ENCODE assay signal across 8 cellular contexts in the genomic region with DNA sequence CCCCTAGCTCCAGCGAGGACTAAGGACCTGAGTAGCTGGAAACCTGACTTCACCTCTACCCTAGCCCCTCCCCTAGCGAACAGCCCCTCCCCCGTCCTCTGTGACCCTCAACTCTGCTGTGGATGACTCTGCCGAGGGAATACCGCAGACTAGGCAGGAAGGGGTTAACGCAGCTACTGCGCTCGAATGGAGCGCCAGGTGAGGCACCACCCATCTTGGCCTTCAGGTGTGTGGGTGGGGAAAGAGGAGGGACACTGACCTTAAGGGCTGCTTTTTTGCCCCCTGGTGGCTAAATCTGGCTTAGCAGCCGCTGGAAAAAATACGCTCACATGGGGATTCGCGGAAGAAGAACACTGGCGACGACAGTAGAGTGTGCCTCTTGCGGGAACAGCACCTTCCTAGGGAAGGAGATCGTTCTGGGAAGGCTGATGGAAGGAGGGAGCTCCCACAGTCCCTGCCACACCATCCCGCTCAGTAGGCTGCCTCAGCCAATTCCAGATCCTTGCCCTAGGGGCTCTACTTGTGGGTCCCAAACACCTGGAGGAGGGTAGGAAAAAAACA. TPM values are rescaled to one million over a fixed set of nuclear protein-coding genes. Genes with fewer than 3 reads are reported as not detected.
DNase-seq lines count a peak whose midpoint lies in the region; ATAC-seq and TF ChIP-seq lines count a peak whose summit lies in the region.

No MANE protein-coding gene starts in this region.

- H3K36me3 ChIP-seq in Panc1 (ENCODE audit: control insufficient read depth, insufficient read depth, low read length), result no peaks in the 10 kb centered on the region

- CTCF ChIA-PET in Panc1 (lab: Charles Lee), result interaction anchor here (0.5 to 1.4 kb wide), 11 partner anchors 18 to 1791 kb away, joined by 3 to 11 read pairs (median 4); no protein-coding TSS in a partner anchor

- H3K36me3 Mint-ChIP-seq in natural killer cell treated with Interleukin-12 subunit alpha and Interleukin-12 subunit beta and Interleukin-15 and Interleukin-18, amount 100 ng/mL, for 72 hours, result no peaks in the 10 kb centered on the region
- no peaks in the 10 kb centered on the region for H3K36me3 Mint-ChIP-seq in stimulated activated naive CD8-positive, alpha-beta T cell treated with anti-CD3 and anti-CD28 coated beads, Interleukin-15, Interleukin-2, amounts not matched to agents 100 ng/mL and 50 ng/mL, for 24 hours (ENCODE audit: low read depth)

- in situ Hi-C loops in KBM-7 (cut with MboI; ENCODE audit: low pct_unique_long_range_greater_than_20kb, low sequenced_read_pairs) (no loop called here), Panc1 (cut with HindIII; ENCODE audit: low pct_unique_long_range_greater_than_20kb, low sequenced_read_pairs) (no loop called here)

- peak; percentile 14 for ATAC-seq in Panc1
- ATAC-seq in natural killer cell treated with Interleukin-12 subunit alpha and Interleukin-12 subunit beta and Interleukin-15 and Interleukin-18, amount 100 ng/mL, for 72 hours, result peak; percentile 7 to 34
- ATAC-seq in GM19463 (IDR thresholded peaks at IDR 0.05; ENCODE audit: unreplicated experiment), result no peak

- no peaks in the 10 kb centered on the region for H3K9me3 ChIP-seq in Panc1 (ENCODE audit: control insufficient read depth, insufficient read depth, low read depth, low read length)

- no peaks in the 10 kb centered on the region for H3K9me3 Mint-ChIP-seq in natural killer cell treated with Interleukin-12 subunit alpha and Interleukin-12 subunit beta and Interleukin-15 and Interleukin-18, amount 100 ng/mL, for 72 hours
- H3K9me3 Mint-ChIP-seq in stimulated activated naive CD8-positive, alpha-beta T cell treated with anti-CD3 and anti-CD28 coated beads, Interleukin-15, Interleukin-2, amounts not matched to agents 100 ng/mL and 50 ng/mL, for 24 hours, result no peaks in the 10 kb centered on the region

- peak overlapping the region; percentile 67 to 89 for H3K27ac Mint-ChIP-seq in natural killer cell treated with Interleukin-12 subunit alpha and Interleukin-12 subunit beta and Interleukin-15 and Interleukin-18, amount 100 ng/mL, for 72 hours
- peak overlapping the region; percentile 74 for H3K27ac Mint-ChIP-seq in stimulated activated naive CD8-positive, alpha-beta T cell treated with anti-CD3 and anti-CD28 coated beads, Interleukin-15, Interleukin-2, amounts not matched to agents 100 ng/mL and 50 ng/mL, for 24 hours

- H3K4me3 Mint-ChIP-seq in natural killer cell treated with Interleukin-12 subunit alpha and Interleukin-12 subunit beta and Interleukin-15 and Interleukin-18, amount 100 ng/mL, for 72 hours, result peak overlapping the region; percentile 77
- H3K4me3 Mint-ChIP-seq in stimulated activated naive CD8-positive, alpha-beta T cell treated with anti-CD3 and anti-CD28 coated beads, Interleukin-15, Interleukin-2, amounts not matched to agents 100 ng/mL and 50 ng/mL, for 24 hours, result peak overlapping the region; percentile 83

- H3K4me1 ChIP-seq in Panc1 (ENCODE audit: control insufficient read depth, insufficient read depth, low read length), result peaks cover 25% of the 10 kb centered on the region

- H3K27ac ChIP-seq in Panc1 (ENCODE audit: low read length), result peak overlapping the region; percentile 97

- no peaks in the 10 kb centered on the region for H3K27me3 Mint-ChIP-seq in natural killer cell treated with Interleukin-12 subunit alpha and Interleukin-12 subunit beta and Interleukin-15 and Interleukin-18, amount 100 ng/mL, for 72 hours
- no peaks in the 10 kb centered on the region for H3K27me3 Mint-ChIP-seq in stimulated activated naive CD8-positive, alpha-beta T cell treated with anti-CD3 and anti-CD28 coated beads, Interleukin-15, Interleukin-2, amounts not matched to agents 100 ng/mL and 50 ng/mL, for 24 hours

- no TSS peak for BruUV-seq in Panc1 (replicated peaks; lab: Mats Ljungman, UMichigan)

- H3K4me3 ChIP-seq in Panc1 (ENCODE audit: low read depth in 2 of 2, low read length in 2 of 2), result peak overlapping the region; percentile 68 to 72
- peak overlapping the region; percentile 70 for H3K4me3 ChIP-seq in fibroblast of mammary gland (ENCODE audit: control insufficient read depth, low read depth, low read length)

- intact Hi-C loops in Panc1 (cut with micrococcal nuclease; ENCODE audit: unreplicated experiment), result loop anchor here (5.0 kb wide), 1 partner anchor 33 kb away; no protein-coding TSS in a partner anchor

- peaks cover 38% of the 10 kb centered on the region in 2 donors for H3K4me1 Mint-ChIP-seq in natural killer cell treated with Interleukin-12 subunit alpha and Interleukin-12 subunit beta and Interleukin-15 and Interleukin-18, amount 100 ng/mL, for 72 hours (ENCODE audit: low read depth in 2 of 2)
- peaks cover 43% of the 10 kb centered on the region for H3K4me1 Mint-ChIP-seq in stimulated activated naive CD8-positive, alpha-beta T cell treated with anti-CD3 and anti-CD28 coated beads, Interleukin-15, Interleukin-2, amounts not matched to agents 100 ng/mL and 50 ng/mL, for 24 hours (ENCODE audit: low read depth)

- DNase-seq in COR-L47 (lab: John Stamatoyannopoulos, UW) (peak; percentile 92), KBM-7 (peak; percentile 92), Panc1 (ENCODE audit: low read depth, low spot score) (peak; percentile 86), activated T-helper 1 cell treated with Interleukin-2 at 50 U/mL for 16 hours (ENCODE audit: low read depth) (peak; percentile 74), fibroblast of mammary gland (ENCODE audit: low read depth) (peak; percentile 68)
- peak; percentile 80 for DNase-seq in natural killer cell treated with Interleukin-12 subunit alpha and Interleukin-12 subunit beta and Interleukin-15 and Interleukin-18, amount 100 ng/mL, for 72 hours (ENCODE audit: low spot score)

- peak; percentile 98 for TF ChIP-seq CTCF in Panc1 (IDR thresholded peaks at IDR 0.05)
- peak; percentile 93 for TF ChIP-seq CTCF in fibroblast of mammary gland (conservative IDR thresholded peaks at IDR 0.05; ENCODE audit: control insufficient read depth, insufficient read depth, low read depth, low read length)

- POLR2A ChIA-PET in Panc1 (lab: Charles Lee), result interaction anchor here (0.7 to 1.0 kb wide), 2 partner anchors 20 to 79 kb away, joined by 3 to 5 read pairs; no protein-coding TSS in a partner anchor

- H3K27me3 ChIP-seq in Panc1 (ENCODE audit: control insufficient read depth, insufficient read depth, low read length), result no peaks in the 10 kb centered on the region

RNA-seq across cellular contexts. Expression of a gene that starts 4.5 kb away (rescaled TPM):
- 234 TPM for total RNA-seq in Panc1 (2021; ENCODE audit: unreplicated experiment)
- 207 TPM for polyA plus RNA-seq in Panc1 (2012; ENCODE audit: insufficient read length)
- 10 to 100 TPM; 33.5 to 62.2 TPM for total RNA-seq in natural killer cell treated with Interleukin-12 subunit alpha and Interleukin-12 subunit beta and Interleukin-15 and Interleukin-18, amount 100 ng/mL, for 72 hours

RNA-seq across cellular contexts. Expression of a gene that starts 25.9 kb away (rescaled TPM):
- 0.92 TPM for total RNA-seq in Panc1 (2021; ENCODE audit: unreplicated experiment)
- polyA plus RNA-seq in Panc1 (2012; ENCODE audit: insufficient read length), result 4.6 TPM
- 1 to 10 TPM in 1 of 2 donors, under 1 TPM in 1; 0.64 to 1.1 TPM for total RNA-seq in natural killer cell treated with Interleukin-12 subunit alpha and Interleukin-12 subunit beta and Interleukin-15 and Interleukin-18, amount 100 ng/mL, for 72 hours

RNA-seq across cellular contexts. Expression of a gene that starts 41.3 kb away (rescaled TPM):
- not detected for total RNA-seq in Panc1 (2021; ENCODE audit: unreplicated experiment)
- polyA plus RNA-seq in Panc1 (2012; ENCODE audit: insufficient read length), result not detected
- not detected for total RNA-seq in natural killer cell treated with Interleukin-12 subunit alpha and Interleukin-12 subunit beta and Interleukin-15 and Interleukin-18, amount 100 ng/mL, for 72 hours

RNA-seq across cellular contexts. Expression of a gene that starts 46.5 kb away (rescaled TPM):
- not detected for total RNA-seq in Panc1 (2021; ENCODE audit: unreplicated experiment)
- not detected for polyA plus RNA-seq in Panc1 (2012; ENCODE audit: insufficient read length)
- total RNA-seq in natural killer cell treated with Interleukin-12 subunit alpha and Interleukin-12 subunit beta and Interleukin-15 and Interleukin-18, amount 100 ng/mL, for 72 hours, result 1 to 10 TPM; 3.1 to 6.3 TPM
